26 cellular contexts compared by ENCODE assay signal in genomic region chr11:128857341-128857740, GRCh38. TPM values are rescaled to one million over a fixed set of nuclear protein-coding genes. Genes with fewer than 3 reads are reported as not detected.
"Had no signal": no experiment of that assay in that cellular context is flagged by ENCODE, and none has a peak within 500 bp of the region (broad histone marks: within the 10 kb centered on the region; RNA-seq: fewer than 3 reads in every experiment).

No MANE protein-coding gene starts in this region.

- ATAC-seq: Panc1, PC-3, Right ventricle myocardium inferior, SK-N-SH treated with all-trans-retinoic acid at 6 μM for 48 hours had no signal

- DNase-seq: KBM-7; MV-4-11; NCI-H1048; NCI-H1105; NCI-H1417; NCI-H1436 treated with DMSO at 0.1 percent for 48 hours; NCI-H1694; NCI-H187 treated with DMSO at 0.1 percent for 48 hours; NCI-H2029 treated with DMSO at 0.1 percent for 48 hours; NCI-H2107; NCI-H2227 treated with DMSO at 0.1 percent for 48 hours; NCI-H524; NCI-H526 treated with DMSO at 0.1 percent for 48 hours; NCI-H748 treated with DMSO at 0.1 percent for 48 hours; NK-92 treated with Interleukin-12 subunit alpha and Interleukin-12 subunit beta, amount 100 ng/mL, for 24 hours; PC-3; SHP77 treated with DMSO at 0.1 percent for 48 hours; SJCRH30 had no signal

- H3K27me3 ChIP-seq: SJCRH30 had no signal

- H3K4me1 ChIP-seq: SJCRH30 had no signal

- H3K36me3 ChIP-seq: SJCRH30 had no signal

- H3K9me3 ChIP-seq: SJCRH30 had no signal

- H3K27ac ChIP-seq: SJCRH30 had no signal

- H3K4me3 ChIP-seq: SJCRH30 had no signal

RNA-seq across cellular contexts. Expression of gene KCNJ1, which starts 9.8 kb away (rescaled TPM):
- total RNA-seq: HT1080, LHCN-M2, MCF 10A, NCI-H460, PC-3, Right ventricle myocardium inferior, SJCRH30 had no signal

RNA-seq across cellular contexts. Expression of gene KCNJ5, which starts 33.8 kb away (rescaled TPM):
- total RNA-seq: HT1080, MCF 10A, NCI-H460, OCI-LY7, PC-3 had no signal
